ENCODE assay signal across 21 cellular contexts in genomic region chr1:94001397-94002045, GRCh38.
"Had no signal": no experiment of that assay in that cellular context is flagged by ENCODE, and none has a peak within 500 bp of the region (broad histone marks: within the 10 kb centered on the region; RNA-seq: fewer than 3 reads in every experiment).

No MANE protein-coding gene starts in this region.

- H3K4me2 ChIP-seq: hepatocyte, smooth muscle cell had no signal

- ATAC-seq: left cardiac atrium; left ventricle myocardium superior; naive thymus-derived CD4-positive, alpha-beta T cell; right cardiac atrium had no signal

- H3K27me3 ChIP-seq: hepatocyte, neutrophil, ovary, testis, tibial nerve had no signal

- H3K4me1 ChIP-seq: testis, tibial nerve had no signal

- H3K9me3 Mint-ChIP-seq: naive thymus-derived CD4-positive, alpha-beta T cell; nephron progenitor cell; stimulated activated naive CD8-positive, alpha-beta T cell treated with anti-CD3 and anti-CD28 coated beads, Interleukin-15, amount 100 ng/mL, for 72 hours had no signal

- H3K36me3 Mint-ChIP-seq: naive thymus-derived CD4-positive, alpha-beta T cell had no signal

- DNase-seq: cerebellar nuclear complex; dermis blood vessel endothelial cell; erythroblast; foreskin melanocyte; head of caudate nucleus; kidney; left cardiac atrium; left ventricle myocardium superior; naive thymus-derived CD4-positive, alpha-beta T cell; nephron progenitor cell; ovary; right cardiac atrium; stimulated activated CD4-positive, alpha-beta T cell treated with anti-CD3 and anti-CD28 coated beads, Interleukin-2, amount 100 ng/mL, for 48 hours; stimulated activated naive CD8-positive, alpha-beta T cell treated with anti-CD3 and anti-CD28 coated beads, Interleukin-15, amount 100 ng/mL, for 72 hours; testis had no signal

- H3K4me1 Mint-ChIP-seq: nephron progenitor cell; stimulated activated naive CD8-positive, alpha-beta T cell treated with anti-CD3 and anti-CD28 coated beads, Interleukin-15, amount 100 ng/mL, for 72 hours had no signal

- H3K4me3 ChIP-seq: hepatocyte, ovary, smooth muscle cell, testis, tibial nerve had no signal

- H2AFZ ChIP-seq: hepatocyte had no signal

- H3K79me2 ChIP-seq: hepatocyte had no signal

- H3K27ac Mint-ChIP-seq: nephron progenitor cell; stimulated activated naive CD8-positive, alpha-beta T cell treated with anti-CD3 and anti-CD28 coated beads, Interleukin-15, amount 100 ng/mL, for 72 hours had no signal

- H3K27ac ChIP-seq: hepatocyte, neutrophil, ovary, testis, tibial nerve had no signal

- H3K36me3 ChIP-seq: neutrophil, ovary, tibial nerve had no signal

- H3K4me3 Mint-ChIP-seq: naive thymus-derived CD4-positive, alpha-beta T cell; nephron progenitor cell; stimulated activated naive CD8-positive, alpha-beta T cell treated with anti-CD3 and anti-CD28 coated beads, Interleukin-15, amount 100 ng/mL, for 72 hours had no signal

- FAIRE-seq: colon, endothelial cell of umbilical vein, kidney had no signal

- H3K9me3 ChIP-seq: neutrophil, ovary, testis, tibial nerve had no signal
